ENCODE assay signal across 18 cellular contexts in the genomic region with DNA sequence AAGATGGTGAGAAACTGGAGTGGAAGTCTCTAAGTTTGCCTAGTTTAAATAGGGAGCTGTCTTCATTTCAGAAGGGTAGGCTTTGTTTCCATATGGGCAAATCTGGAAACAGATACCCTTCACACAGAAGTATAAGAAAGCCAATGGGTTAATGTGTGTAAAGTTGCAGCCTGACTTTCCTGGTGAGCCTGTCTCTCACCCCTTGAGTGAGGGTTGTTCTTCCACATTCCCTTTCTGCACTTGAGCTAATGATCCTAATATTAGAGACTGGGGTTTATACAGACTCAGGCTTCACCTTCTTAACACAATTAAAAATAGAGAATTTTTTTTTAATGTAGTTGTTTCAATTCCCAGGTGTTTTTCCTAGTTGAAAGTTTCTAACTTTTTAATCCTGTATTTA.
"Had no signal": no experiment of that assay in that cellular context is flagged by ENCODE, and none has a peak within 500 bp of the region (broad histone marks: within the 10 kb centered on the region; RNA-seq: fewer than 3 reads in every experiment).

No MANE protein-coding gene starts in this region.

- H3K27ac Mint-ChIP-seq: activated CD4-positive, alpha-beta memory T cell treated with anti-CD3 and anti-CD28 coated beads for 36 hours; activated naive CD4-positive, alpha-beta T cell treated with anti-CD3 and anti-CD28 coated beads for 36 hours; dendritic cell treated with granulocyte-macrophage colony-stimulating factor and Interleukin-4, amounts not matched to agents 40 ng/mL and 50 ng/mL, for 4 days; T-helper 2 cell treated with Interferon-gamma antibody and Interleukin-4, amounts not matched to agents 5 μg/mL and 100 μg/mL, for 36 hours had no signal

- H3K4me2 ChIP-seq: hepatocyte had no signal

- H3K27me3 ChIP-seq: body of pancreas, hepatocyte, uterus had no signal

- H3K27me3 Mint-ChIP-seq: activated CD4-positive, alpha-beta memory T cell treated with anti-CD3 and anti-CD28 coated beads for 36 hours; dendritic cell treated with granulocyte-macrophage colony-stimulating factor and Interleukin-4, amounts not matched to agents 40 ng/mL and 50 ng/mL, for 4 days; effector memory CD8-positive, alpha-beta T cell; naive thymus-derived CD8-positive, alpha-beta T cell; stimulated activated naive CD8-positive, alpha-beta T cell treated with anti-CD3 and anti-CD28 coated beads, Interleukin-15, amount 100 ng/mL, for 72 hours had no signal

- DNase-seq: activated CD4-positive, alpha-beta memory T cell treated with anti-CD3 and anti-CD28 coated beads for 36 hours; activated CD4-positive, alpha-beta T cell treated with anti-CD3 and anti-CD28 coated beads for 1 hour; activated CD8-positive, alpha-beta memory T cell treated with anti-CD3 and anti-CD28 coated beads, Interleukin-2, amount 50 U/mL, for 4 hours; activated naive CD4-positive, alpha-beta T cell treated with anti-CD3 and anti-CD28 coated beads for 36 hours; body of pancreas; effector memory CD8-positive, alpha-beta T cell; kidney glomerular epithelial cell; mucosa of descending colon; naive thymus-derived CD8-positive, alpha-beta T cell; psoas muscle; stimulated activated CD4-positive, alpha-beta T cell treated with anti-CD3 and anti-CD28 coated beads, Interleukin-4, amount 100 ng/mL, for 1 hour; stimulated activated CD8-positive, alpha-beta memory T cell treated with anti-CD3 and anti-CD28 coated beads, Interleukin-4, amount 100 ng/mL, for 48 hours; stimulated activated naive CD8-positive, alpha-beta T cell treated with anti-CD3 and anti-CD28 coated beads, Interleukin-15, amount 100 ng/mL, for 72 hours; uterus had no signal

- H3K9me3 Mint-ChIP-seq: activated CD4-positive, alpha-beta memory T cell treated with anti-CD3 and anti-CD28 coated beads for 36 hours; activated naive CD4-positive, alpha-beta T cell treated with anti-CD3 and anti-CD28 coated beads for 36 hours; dendritic cell treated with granulocyte-macrophage colony-stimulating factor and Interleukin-4, amounts not matched to agents 40 ng/mL and 50 ng/mL, for 4 days; effector memory CD8-positive, alpha-beta T cell; naive thymus-derived CD8-positive, alpha-beta T cell; stimulated activated naive CD8-positive, alpha-beta T cell treated with anti-CD3 and anti-CD28 coated beads, Interleukin-15, amount 100 ng/mL, for 72 hours; T-helper 2 cell treated with Interferon-gamma antibody and Interleukin-4, amounts not matched to agents 5 μg/mL and 100 μg/mL, for 36 hours had no signal

- H2AFZ ChIP-seq: hepatocyte had no signal

- ATAC-seq: effector memory CD8-positive, alpha-beta T cell; naive thymus-derived CD8-positive, alpha-beta T cell; sciatic nerve; stimulated activated naive CD8-positive, alpha-beta T cell treated with anti-CD3 and anti-CD28 coated beads, Interleukin-15, amount 100 ng/mL, for 72 hours had no signal

- H3K4me3 ChIP-seq: body of pancreas, hepatocyte, mucosa of descending colon, psoas muscle, uterus had no signal

- H3K4me3 Mint-ChIP-seq: activated CD4-positive, alpha-beta memory T cell treated with anti-CD3 and anti-CD28 coated beads for 36 hours; activated naive CD4-positive, alpha-beta T cell treated with anti-CD3 and anti-CD28 coated beads for 36 hours; dendritic cell treated with granulocyte-macrophage colony-stimulating factor and Interleukin-4, amounts not matched to agents 40 ng/mL and 50 ng/mL, for 4 days; effector memory CD8-positive, alpha-beta T cell; naive thymus-derived CD8-positive, alpha-beta T cell; stimulated activated naive CD8-positive, alpha-beta T cell treated with anti-CD3 and anti-CD28 coated beads, Interleukin-15, amount 100 ng/mL, for 72 hours; T-helper 2 cell treated with Interferon-gamma antibody and Interleukin-4, amounts not matched to agents 5 μg/mL and 100 μg/mL, for 36 hours had no signal

- H3K36me3 ChIP-seq: uterus had no signal

- H3K27ac ChIP-seq: hepatocyte, psoas muscle had no signal

- H3K9me3 ChIP-seq: body of pancreas, mucosa of descending colon, psoas muscle, uterus had no signal
